Comparison of ENCODE assay signal across 8 cellular contexts in the genomic region with DNA sequence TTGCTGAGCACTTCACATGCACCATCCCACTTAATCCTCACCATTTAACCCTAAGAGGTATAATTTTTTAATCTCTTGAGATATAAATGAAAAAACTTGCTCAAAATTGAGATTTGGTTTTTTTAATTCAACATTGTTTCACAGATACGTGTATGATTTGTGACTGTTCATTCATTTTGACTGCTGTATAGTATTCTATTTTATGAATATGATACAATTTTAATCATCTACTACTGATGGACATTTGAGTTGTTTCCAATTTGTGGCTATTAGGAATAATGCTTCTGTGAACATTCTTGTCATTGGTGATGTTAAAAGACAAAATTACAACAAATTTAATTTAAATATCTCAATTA. TPM values are rescaled to one million over a fixed set of nuclear protein-coding genes. Genes with fewer than 3 reads are reported as not detected.
DNase-seq lines count a peak whose midpoint lies in the region; ATAC-seq, FAIRE-seq and TF ChIP-seq lines count a peak whose summit lies in the region.

No MANE protein-coding gene starts in this region.

- TF ChIP-seq CTCF in WTC11 (IDR thresholded peaks at IDR 0.05) = no peak
- no peak for TF ChIP-seq CTCF in chondrocyte (IDR thresholded peaks at IDR 0.05)

- H3K4me3 ChIP-seq in right cardiac atrium (ENCODE audit: low read length) = peak overlapping the region; percentile 87

- H3K27me3 Mint-ChIP-seq in activated CD8-positive, alpha-beta memory T cell treated with anti-CD3 and anti-CD28 coated beads, Interleukin-2, amount 10 ng/mL, durations not matched to agents 7 days and 5 days = no peaks in the 10 kb centered on the region
- H3K27me3 Mint-ChIP-seq in WTC11 (ENCODE audit: low read depth) (peaks cover 3% of the 10 kb centered on the region; the same call in 1 of the 2 replicates), chondrocyte (ENCODE audit: low read depth) (no peaks in the 10 kb centered on the region)
- no peaks in the 10 kb centered on the region for H3K27me3 Mint-ChIP-seq in stimulated activated naive CD8-positive, alpha-beta T cell treated with anti-CD3 and anti-CD28 coated beads, Interleukin-15, amount 100 ng/mL, for 72 hours

- H3K36me3 Mint-ChIP-seq in activated CD8-positive, alpha-beta memory T cell treated with anti-CD3 and anti-CD28 coated beads, Interleukin-2, amount 10 ng/mL, durations not matched to agents 7 days and 5 days = peaks cover 30% of the 10 kb centered on the region
- H3K36me3 Mint-ChIP-seq in WTC11 = peaks cover 25% of the 10 kb centered on the region
- H3K36me3 Mint-ChIP-seq in chondrocyte (ENCODE audit: low read depth) = peaks cover 2% of the 10 kb centered on the region

- POLR2A ChIA-PET in WTC11 (lab: Charles Lee) = interaction anchor here (1.3 kb wide), 1 partner anchor 161 kb away, joined by 3 read pairs; a partner anchor contains a TSS

- no peak overlapping the region for H3K27ac ChIP-seq in right cardiac atrium (ENCODE audit: low read length)

- H3K4me3 Mint-ChIP-seq in activated CD8-positive, alpha-beta memory T cell treated with anti-CD3 and anti-CD28 coated beads, Interleukin-2, amount 10 ng/mL, durations not matched to agents 7 days and 5 days = peak overlapping the region; percentile 96
- H3K4me3 Mint-ChIP-seq in WTC11 = peak overlapping the region; percentile 30; the same call in 1 of the 2 replicates
- H3K4me3 Mint-ChIP-seq in stimulated activated naive CD8-positive, alpha-beta T cell treated with anti-CD3 and anti-CD28 coated beads, Interleukin-15, amount 100 ng/mL, for 72 hours = peak overlapping the region; percentile 30 to 100
- H3K4me3 Mint-ChIP-seq in chondrocyte (ENCODE audit: unreplicated experiment) = no peak overlapping the region

- CTCF ChIA-PET in activated CD8-positive, alpha-beta memory T cell treated with anti-CD3 and anti-CD28 coated beads, Interleukin-2, amount 10 ng/mL, durations not matched to agents 7 days and 5 days (lab: Charles Lee) = interaction anchor here (1.2 to 3.2 kb wide), 4 partner anchors 13 to 166 kb away, joined by 3 to 15 read pairs (median 4); a partner anchor contains a TSS
- CTCF ChIA-PET in WTC11 (lab: Charles Lee) = interaction anchor here (0.6 to 1.0 kb wide), 2 partner anchors 63 to 180 kb away, joined by 3 to 4 read pairs; no protein-coding TSS in a partner anchor

- intact Hi-C loops in right cardiac atrium (cut with DNase I) = no loop called here

- no peak for DNase-seq in activated CD8-positive, alpha-beta memory T cell treated with anti-CD3 and anti-CD28 coated beads, Interleukin-2, amount 10 ng/mL, durations not matched to agents 7 days and 5 days
- DNase-seq in activated CD8-positive, alpha-beta memory T cell treated with anti-CD3 and anti-CD28 coated beads, Interleukin-2, amount 50 U/mL, for 4 hours = no peak
- DNase-seq in WTC11 (ENCODE audit: low spot score) (no peak), right cardiac atrium (no peak), chondrocyte (ENCODE audit: low spot score) (no peak), H54 (ENCODE audit: insufficient read length, low spot score) (no peak)
- DNase-seq in stimulated activated naive CD8-positive, alpha-beta T cell treated with anti-CD3 and anti-CD28 coated beads, Interleukin-15, amount 100 ng/mL, for 72 hours = no peak
- DNase-seq in activated effector memory CD4-positive, alpha-beta T cell treated with anti-CD3 and anti-CD28 coated beads, Interleukin-2, amount 50 U/mL, for 16 hours = no peak

- 97% methylated on average over 1 of the region's 1 CpG for WGBS in right cardiac atrium

- peaks cover 23% of the 10 kb centered on the region for H3K4me1 Mint-ChIP-seq in activated CD8-positive, alpha-beta memory T cell treated with anti-CD3 and anti-CD28 coated beads, Interleukin-2, amount 10 ng/mL, durations not matched to agents 7 days and 5 days
- H3K4me1 Mint-ChIP-seq in WTC11 (peaks cover 5% of the 10 kb centered on the region), chondrocyte (ENCODE audit: low read depth) (peaks cover 19% of the 10 kb centered on the region)
- H3K4me1 Mint-ChIP-seq in stimulated activated naive CD8-positive, alpha-beta T cell treated with anti-CD3 and anti-CD28 coated beads, Interleukin-15, amount 100 ng/mL, for 72 hours = peaks cover 15% of the 10 kb centered on the region

- no peak for FAIRE-seq in H54 (lab: Jason Lieb, UNC)

- peaks cover 2% of the 10 kb centered on the region for H3K9me3 Mint-ChIP-seq in activated CD8-positive, alpha-beta memory T cell treated with anti-CD3 and anti-CD28 coated beads, Interleukin-2, amount 10 ng/mL, durations not matched to agents 7 days and 5 days (ENCODE audit: low read depth)
- H3K9me3 Mint-ChIP-seq in WTC11 (peaks cover 20% of the 10 kb centered on the region), chondrocyte (ENCODE audit: low read depth) (peaks cover 17% of the 10 kb centered on the region)
- H3K9me3 Mint-ChIP-seq in stimulated activated naive CD8-positive, alpha-beta T cell treated with anti-CD3 and anti-CD28 coated beads, Interleukin-15, amount 100 ng/mL, for 72 hours = peaks cover 12 to 14% of the 10 kb centered on the region in 2 donors

- no peak overlapping the region for H3K27ac Mint-ChIP-seq in activated CD8-positive, alpha-beta memory T cell treated with anti-CD3 and anti-CD28 coated beads, Interleukin-2, amount 10 ng/mL, durations not matched to agents 7 days and 5 days
- H3K27ac Mint-ChIP-seq in WTC11 (no peak overlapping the region), chondrocyte (ENCODE audit: unreplicated experiment) (no peak overlapping the region)
- H3K27ac Mint-ChIP-seq in stimulated activated naive CD8-positive, alpha-beta T cell treated with anti-CD3 and anti-CD28 coated beads, Interleukin-15, amount 100 ng/mL, for 72 hours = no peak overlapping the region

- TF ChIP-seq POLR2A in H54 (IDR thresholded peaks at IDR 0.05; ENCODE audit: low read depth, low read length) = no peak

- no peak for ATAC-seq in activated CD8-positive, alpha-beta memory T cell treated with anti-CD3 and anti-CD28 coated beads, Interleukin-2, amount 10 ng/mL, durations not matched to agents 7 days and 5 days
- no peak for ATAC-seq in WTC11
- no peak for ATAC-seq in right cardiac atrium
- ATAC-seq in stimulated activated naive CD8-positive, alpha-beta T cell treated with anti-CD3 and anti-CD28 coated beads, Interleukin-15, amount 100 ng/mL, for 72 hours = no peak

- H3K27me3 ChIP-seq in right cardiac atrium (ENCODE audit: control insufficient read depth, insufficient read depth) = no peaks in the 10 kb centered on the region

- H3K4me1 ChIP-seq in right cardiac atrium (ENCODE audit: control insufficient read depth, insufficient read depth, low read length) = no peaks in the 10 kb centered on the region

- no peaks in the 10 kb centered on the region for H3K9me3 ChIP-seq in right cardiac atrium (ENCODE audit: control insufficient read depth, low read length)

TF ChIP-seq in WTC11, 78 proteins besides CTCF, POLR2A, EP300 and RAD21 (continues in another document):
- no peak for TF ChIP-seq CBFB (CRISPR knock-in tag; IDR thresholded peaks at IDR 0.05; ENCODE audit: low read depth)
- TF ChIP-seq ZNF263 (CRISPR knock-in tag; IDR thresholded peaks at IDR 0.05; ENCODE audit: low read depth) = no peak
- TF ChIP-seq, protein P1, sequence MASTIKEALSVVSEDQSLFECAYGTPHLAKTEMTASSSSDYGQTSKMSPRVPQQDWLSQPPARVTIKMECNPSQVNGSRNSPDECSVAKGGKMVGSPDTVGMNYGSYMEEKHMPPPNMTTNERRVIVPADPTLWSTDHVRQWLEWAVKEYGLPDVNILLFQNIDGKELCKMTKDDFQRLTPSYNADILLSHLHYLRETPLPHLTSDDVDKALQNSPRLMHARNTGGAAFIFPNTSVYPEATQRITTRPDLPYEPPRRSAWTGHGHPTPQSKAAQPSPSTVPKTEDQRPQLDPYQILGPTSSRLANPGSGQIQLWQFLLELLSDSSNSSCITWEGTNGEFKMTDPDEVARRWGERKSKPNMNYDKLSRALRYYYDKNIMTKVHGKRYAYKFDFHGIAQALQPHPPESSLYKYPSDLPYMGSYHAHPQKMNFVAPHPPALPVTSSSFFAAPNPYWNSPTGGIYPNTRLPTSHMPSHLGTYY (CRISPR knock-in tag; IDR thresholded peaks at IDR 0.05) = no peak
- TF ChIP-seq, protein P2, sequence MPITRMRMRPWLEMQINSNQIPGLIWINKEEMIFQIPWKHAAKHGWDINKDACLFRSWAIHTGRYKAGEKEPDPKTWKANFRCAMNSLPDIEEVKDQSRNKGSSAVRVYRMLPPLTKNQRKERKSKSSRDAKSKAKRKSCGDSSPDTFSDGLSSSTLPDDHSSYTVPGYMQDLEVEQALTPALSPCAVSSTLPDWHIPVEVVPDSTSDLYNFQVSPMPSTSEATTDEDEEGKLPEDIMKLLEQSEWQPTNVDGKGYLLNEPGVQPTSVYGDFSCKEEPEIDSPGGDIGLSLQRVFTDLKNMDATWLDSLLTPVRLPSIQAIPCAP (CRISPR knock-in tag; IDR thresholded peaks at IDR 0.05) = no peak
- TF ChIP-seq, protein P3, sequence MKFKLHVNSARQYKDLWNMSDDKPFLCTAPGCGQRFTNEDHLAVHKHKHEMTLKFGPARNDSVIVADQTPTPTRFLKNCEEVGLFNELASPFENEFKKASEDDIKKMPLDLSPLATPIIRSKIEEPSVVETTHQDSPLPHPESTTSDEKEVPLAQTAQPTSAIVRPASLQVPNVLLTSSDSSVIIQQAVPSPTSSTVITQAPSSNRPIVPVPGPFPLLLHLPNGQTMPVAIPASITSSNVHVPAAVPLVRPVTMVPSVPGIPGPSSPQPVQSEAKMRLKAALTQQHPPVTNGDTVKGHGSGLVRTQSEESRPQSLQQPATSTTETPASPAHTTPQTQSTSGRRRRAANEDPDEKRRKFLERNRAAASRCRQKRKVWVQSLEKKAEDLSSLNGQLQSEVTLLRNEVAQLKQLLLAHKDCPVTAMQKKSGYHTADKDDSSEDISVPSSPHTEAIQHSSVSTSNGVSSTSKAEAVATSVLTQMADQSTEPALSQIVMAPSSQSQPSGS (CRISPR knock-in tag; IDR thresholded peaks at IDR 0.05; ENCODE audit: borderline replicate concordance, low read depth) = no peak

RNA-seq across cellular contexts. Expression of a gene that starts 0.6 kb away (rescaled TPM):
- total RNA-seq in activated CD8-positive, alpha-beta memory T cell treated with anti-CD3 and anti-CD28 coated beads, Interleukin-2, amount 10 ng/mL, durations not matched to agents 7 days and 5 days = 10 to 100 TPM; 18.9 to 20.4 TPM
- 12.5 to 16.5 TPM (median 13.8 TPM) in 3 replicates for total RNA-seq in WTC11 (2021)
- total RNA-seq in right cardiac atrium = 10 to 100 TPM; 14.3 to 18.1 (median 16.1) TPM
- polyA plus RNA-seq in right cardiac atrium = 11.5 TPM
- total RNA-seq in chondrocyte = 18.8 to 24.8 TPM (median 22.8 TPM) in 3 replicates

RNA-seq across cellular contexts. Expression of a gene that starts 46.8 kb away (rescaled TPM):
- total RNA-seq in activated CD8-positive, alpha-beta memory T cell treated with anti-CD3 and anti-CD28 coated beads, Interleukin-2, amount 10 ng/mL, durations not matched to agents 7 days and 5 days = 10 to 100 TPM; 11.7 to 14.5 TPM
- total RNA-seq in WTC11 (2021) (37.0 to 39.2 TPM (median 38.5 TPM) in 3 replicates), right cardiac atrium (1 to 10 TPM; 5.5 to 9.9 (median 8.9) TPM), chondrocyte (11.6 to 15.8 TPM (median 12.6 TPM) in 3 replicates)
- 2.6 TPM for polyA plus RNA-seq in right cardiac atrium

RNA-seq across cellular contexts. Expression of a gene that starts 47.2 kb away (rescaled TPM):
- total RNA-seq in activated CD8-positive, alpha-beta memory T cell treated with anti-CD3 and anti-CD28 coated beads, Interleukin-2, amount 10 ng/mL, durations not matched to agents 7 days and 5 days = 10 to 100 TPM; 29.6 to 30.2 TPM
- 8.7 to 11.0 TPM (median 10.6 TPM) in 3 replicates for total RNA-seq in WTC11 (2021)
- 10 to 100 TPM; 17.0 to 20.2 (median 18.7) TPM for total RNA-seq in right cardiac atrium
- 31.9 TPM for polyA plus RNA-seq in right cardiac atrium
- total RNA-seq in chondrocyte = 16.2 to 19.1 TPM (median 17.7 TPM) in 3 replicates
